In genomic region chr3:187669675-187670504, GRCh38 we compare ENCODE assay signal across 1 cellular context.
A peak's percentile ranks its signal among the peaks of the same experiment; 100 is the strongest.
TF ChIP-seq lines count a peak whose summit lies in the region.

TSS of gene SST (minus strand) at chr3:187670394. CDS start at chr3:187670291, 103 bp downstream.

TF ChIP-seq in HepG2, 621 proteins besides CTCF, POLR2A, EP300 and RAD21 (continued from another document and continues in another):
- TF ChIP-seq AHDC1 (CRISPR knock-in tag; IDR thresholded peaks at IDR 0.05; ENCODE audit: borderline replicate concordance) (peak; percentile 75; the same call in 1 of the 2 replicates), MTF1 (CRISPR knock-in tag; IDR thresholded peaks at IDR 0.05) (peak; percentile 97), ZMAT5 (CRISPR knock-in tag; IDR thresholded peaks at IDR 0.05; ENCODE audit: borderline replicate concordance, low read depth) (no peak), CENPBD1 (CRISPR knock-in tag; IDR thresholded peaks at IDR 0.05; ENCODE audit: borderline replicate concordance, low read depth) (0 out of 2 replicates have a peak, but pooled peaks have one; percentile 46), ZNF44 (CRISPR knock-in tag; IDR thresholded peaks at IDR 0.05) (peak; percentile 87; the same call in 1 of the 2 replicates), JUN (CRISPR knock-in tag; IDR thresholded peaks at IDR 0.05) (peak; percentile 62; the same call in 1 of the 2 replicates), ZBTB38 (CRISPR knock-in tag; IDR thresholded peaks at IDR 0.05) (0 out of 2 replicates have a peak, but pooled peaks have one; percentile 63), TRIM24 (CRISPR knock-in tag; IDR thresholded peaks at IDR 0.05) (no peak), SAFB2 (CRISPR knock-in tag; IDR thresholded peaks at IDR 0.05; ENCODE audit: borderline replicate concordance, low read depth) (0 out of 2 replicates have a peak, but pooled peaks have one; percentile 77), ZNF567 (CRISPR knock-in tag; IDR thresholded peaks at IDR 0.05; ENCODE audit: borderline replicate concordance) (no peak), ZBTB26 (CRISPR knock-in tag; IDR thresholded peaks at IDR 0.05; ENCODE audit: borderline replicate concordance) (peak; percentile 97), CHD2 (IDR thresholded peaks at IDR 0.05; ENCODE audit: low read depth, low read length) (no peak), ZNF207 (IDR thresholded peaks at IDR 0.05; ENCODE audit: borderline replicate concordance) (no peak), IRF1 (CRISPR knock-in tag; IDR thresholded peaks at IDR 0.05; ENCODE audit: low read depth) (no peak), NCOA5 (CRISPR knock-in tag; IDR thresholded peaks at IDR 0.05) (0 out of 2 replicates have a peak, but pooled peaks have one; percentile 42), ZNF691 (CRISPR knock-in tag; IDR thresholded peaks at IDR 0.05; ENCODE audit: borderline replicate concordance, low read depth) (0 out of 2 replicates have a peak, but pooled peaks have one; percentile 53), ARID3A (IDR thresholded peaks at IDR 0.05; ENCODE audit: low read depth, low read length) (no peak), KIAA2018 (CRISPR knock-in tag; IDR thresholded peaks at IDR 0.05; ENCODE audit: borderline replicate concordance) (no peak), ZNF878 (CRISPR knock-in tag; IDR thresholded peaks at IDR 0.05) (peak; percentile 81), HMGXB4 (CRISPR knock-in tag; IDR thresholded peaks at IDR 0.05; ENCODE audit: borderline replicate concordance in 1 of 2, low read depth in 1 of 2) (peak in 1 of 2 experiments; percentile 42; a peak in 1 of 4 replicates), ZNF598 (CRISPR knock-in tag; IDR thresholded peaks at IDR 0.05; ENCODE audit: borderline replicate concordance) (0 out of 2 replicates have a peak, but pooled peaks have one; percentile 58), ETV5 (CRISPR knock-in tag; IDR thresholded peaks at IDR 0.05; ENCODE audit: borderline replicate concordance) (peak; percentile 73), CCDC6 (CRISPR knock-in tag; IDR thresholded peaks at IDR 0.05) (peak; percentile 53; the same call in 1 of the 2 replicates), PCBP1 (IDR thresholded peaks at IDR 0.05; ENCODE audit: borderline replicate concordance, low read depth, low read length) (no peak), HES4 (CRISPR knock-in tag; IDR thresholded peaks at IDR 0.05; ENCODE audit: borderline replicate concordance) (peak; percentile 98), SOX5 (CRISPR knock-in tag; IDR thresholded peaks at IDR 0.05; ENCODE audit: borderline replicate concordance) (peak; percentile 63; the same call in 1 of the 2 replicates), XBP1 (CRISPR knock-in tag; IDR thresholded peaks at IDR 0.05) (peak; percentile 98), SRSF4 (IDR thresholded peaks at IDR 0.05; ENCODE audit: low read depth, low read length, poor library complexity, severe bottlenecking) (no peak), ZNF720 (CRISPR knock-in tag; IDR thresholded peaks at IDR 0.05) (peak; percentile 98), ATF7 (IDR thresholded peaks at IDR 0.05) (no peak), ATF7 (CRISPR knock-in tag; IDR thresholded peaks at IDR 0.05) (no peak), GATA4 (IDR thresholded peaks at IDR 0.05; ENCODE audit: borderline replicate concordance, low read depth) (no peak), SMARCE1 (IDR thresholded peaks at IDR 0.05; ENCODE audit: borderline replicate concordance) (no peak), TOPORS (CRISPR knock-in tag; IDR thresholded peaks at IDR 0.05) (peak; percentile 90), JDP2 (CRISPR knock-in tag; IDR thresholded peaks at IDR 0.05; ENCODE audit: borderline replicate concordance) (peak; percentile 81; the same call in 1 of the 2 replicates), ZZZ3 (CRISPR knock-in tag; IDR thresholded peaks at IDR 0.05; ENCODE audit: borderline replicate concordance) (no peak), MTA1 (CRISPR knock-in tag; IDR thresholded peaks at IDR 0.05; ENCODE audit: borderline replicate concordance) (no peak)
